Comparison of ENCODE assay signal across 8 cellular contexts in genomic region chr17:58487589-58488427, GRCh38. TPM values are rescaled to one million over a fixed set of nuclear protein-coding genes. Genes with fewer than 3 reads are reported as not detected.
DNase-seq lines count a peak whose midpoint lies in the region; ATAC-seq lines count a peak whose summit lies in the region.

Gene HSF5, minus strand, starts transcription at chr17:58488408. Its CDS starts 134 bp downstream, at chr17:58488274.

- ATAC-seq in GM19468 (IDR thresholded peaks at IDR 0.05; ENCODE audit: extremely low read depth, unreplicated experiment) (peak; percentile 35), left cardiac atrium (peak; percentile 75 to 78), GM21529 (IDR thresholded peaks at IDR 0.05; ENCODE audit: unreplicated experiment) (no peak)

- intact Hi-C loops in left cardiac atrium (cut with DNase I): no loop called here

- DNase-seq in activated T-cell treated with anti-CD3 and anti-CD28 coated beads for 1 hour (ENCODE audit: low read depth) (peak; percentile 62), left cardiac atrium (peak; percentile 50), midbrain (lab: John Stamatoyannopoulos, UW) (no peak), NCI-H748 treated with DMSO at 0.1 percent for 48 hours (lab: John Stamatoyannopoulos, UW) (no peak), AG20443 (ENCODE audit: low spot score) (no peak)
- DNase-seq in stimulated activated CD8-positive, alpha-beta memory T cell treated with anti-CD3 and anti-CD28 coated beads, Interleukin-15, amount 100 ng/mL, for 24 hours (ENCODE audit: low read depth): peak; percentile 43

RNA-seq across cellular contexts. Expression of gene HSF5, which starts in this region (rescaled TPM):
- under 1 TPM; 0.06 to 0.10 TPM for total RNA-seq in left cardiac atrium

Comparison
In these comparisons a context has a peak if more than half of its experiments do, and no peak if none do; other contexts are left out.
1. Peak in DNase-seq and ATAC-seq in left cardiac atrium; RNA of the gene not detected or under 1 TPM.
2. DNase-seq: peak in activated T-cell treated with anti-CD3 and anti-CD28 coated beads for 1 hour (single experiment) and stimulated activated CD8-positive, alpha-beta memory T cell treated with anti-CD3 and anti-CD28 coated beads, Interleukin-15, amount 100 ng/mL, for 24 hours (single experiment); none in midbrain (single experiment), NCI-H748 treated with DMSO at 0.1 percent for 48 hours (single experiment) and AG20443 (single experiment).